9 cellular contexts compared by ENCODE assay signal in the genomic region with DNA sequence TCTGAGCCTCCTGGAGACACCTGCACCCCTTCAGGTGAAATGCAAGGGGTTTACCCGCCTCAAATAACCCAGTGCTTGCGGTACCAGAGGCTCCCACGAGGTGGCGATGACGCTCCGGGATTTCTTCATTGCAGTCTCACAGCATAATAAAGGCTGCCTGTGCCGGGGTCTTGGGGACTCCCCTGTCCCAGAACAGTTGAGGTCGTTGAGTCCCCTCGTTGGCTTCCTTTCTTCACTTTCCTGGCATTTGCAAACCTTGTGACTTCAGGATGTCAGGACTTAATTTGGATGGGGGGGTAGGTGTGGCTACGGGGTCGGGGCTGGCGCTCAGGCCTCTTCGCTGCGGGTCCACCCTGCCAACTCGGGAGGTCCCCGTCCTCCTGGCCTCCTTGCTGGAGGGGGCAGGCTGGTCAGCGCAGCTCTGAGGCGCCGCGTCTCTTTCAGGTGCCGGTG. TPM values are rescaled to one million over a fixed set of nuclear protein-coding genes. Genes with fewer than 3 reads are reported as not detected.
DNase-seq lines count a peak whose midpoint lies in the region; ATAC-seq, FAIRE-seq and TF ChIP-seq lines count a peak whose summit lies in the region.
"Had no signal": no experiment of that assay in that cellular context is flagged by ENCODE, and none has a peak within 500 bp of the region (broad histone marks: within the 10 kb centered on the region; RNA-seq: fewer than 3 reads in every experiment).

No MANE protein-coding gene starts in this region.

- no peak overlapping the region for H3K27ac ChIP-seq in kidney (ENCODE audit: low read depth in 2 of 2, low read length in 2 of 2)

- ATAC-seq in GM18868 (IDR thresholded peaks at IDR 0.05; ENCODE audit: unreplicated experiment) (no peak), HG03442 (IDR thresholded peaks at IDR 0.05; ENCODE audit: unreplicated experiment) (no peak)

- peaks cover 0 to 15% of the 10 kb centered on the region in 2 donors for H3K4me1 ChIP-seq in kidney (ENCODE audit: control insufficient read depth in 1 of 2, insufficient read depth in 1 of 2, low read depth in 1 of 2, low read length in 2 of 2)

- H3K4me3 ChIP-seq in kidney (ENCODE audit: low read length in 2 of 2): no peak overlapping the region

- TF ChIP-seq CTCF in GM12874 (IDR thresholded peaks at IDR 0.05; ENCODE audit: insufficient read depth, low read depth, low read length) (peak; percentile 87), kidney (IDR thresholded peaks at IDR 0.05; ENCODE audit: borderline replicate concordance, extremely low read depth, insufficient read depth) (peak; percentile 91)

- peaks cover 0 to 3% of the 10 kb centered on the region in 2 donors for H3K36me3 ChIP-seq in kidney (ENCODE audit: control insufficient read depth in 1 of 2, insufficient read depth in 2 of 2, low read length in 2 of 2)

- in situ Hi-C loops in T47D (cut with HindIII; ENCODE audit: low pct_unique_long_range_greater_than_20kb, low sequenced_read_pairs): no loop called here

- no peaks in the 10 kb centered on the region for H3K9me3 ChIP-seq in kidney (ENCODE audit: control insufficient read depth in 1 of 2, low read length in 2 of 2)

- FAIRE-seq in kidney (lab: Jason Lieb, UNC): no peak
- FAIRE-seq: islet of Langerhans had no signal

- no peak overlapping the region for H3K9ac ChIP-seq in kidney (ENCODE audit: low read length in 2 of 2)

- intact Hi-C loops in kidney (cut with DNase I): loop anchor here (5.0 kb wide), 1 partner anchor 70 kb away; no protein-coding TSS in a partner anchor

- DNase-seq in NCI-H128 (lab: John Stamatoyannopoulos, UW; ENCODE audit: unreplicated experiment) (peak; percentile 40), T47D (ENCODE audit: low read depth in 1 of 2, low spot score in 1 of 2) (peak; percentile 66 to 91), kidney (no peak)
- DNase-seq in activated CD4-positive, CD25-positive, alpha-beta regulatory T cell (lab: John Stamatoyannopoulos, UW): peak; percentile 33 to 86 (median 68)
- peak; percentile 90 for DNase-seq in stimulated activated CD4-positive, alpha-beta T cell treated with anti-CD3 and anti-CD28 coated beads, Interleukin-2, amount 100 ng/mL, for 24 hours

RNA-seq across cellular contexts. Expression of a gene that starts 1.3 kb away (rescaled TPM):
- total RNA-seq in kidney: not detected
- polyA plus RNA-seq in kidney (ENCODE audit: insufficient read depth, low read depth, low replicate concordance): not detected

RNA-seq across cellular contexts. Expression of a gene that starts 12.4 kb away (rescaled TPM):
- total RNA-seq in kidney: 1.6 TPM
- polyA plus RNA-seq in kidney (ENCODE audit: insufficient read depth, low read depth, low replicate concordance): 4.2 TPM

RNA-seq across cellular contexts. Expression of a gene that starts 37.6 kb away (rescaled TPM):
- 39.9 TPM for total RNA-seq in kidney
- polyA plus RNA-seq in kidney (ENCODE audit: insufficient read depth, low read depth, low replicate concordance): 36.7 TPM

RNA-seq across cellular contexts. Expression of a gene that starts 43.3 kb away (rescaled TPM):
- 245 TPM for total RNA-seq in kidney
- polyA plus RNA-seq in kidney (ENCODE audit: insufficient read depth, low read depth, low replicate concordance): 141 TPM
